ENCODE assay signal across 19 cellular contexts in genomic region chr18:54906636-54907180, GRCh38. TPM values are rescaled to one million over a fixed set of nuclear protein-coding genes. Genes with fewer than 3 reads are reported as not detected.
DNase-seq lines count a peak whose midpoint lies in the region; ATAC-seq and TF ChIP-seq lines count a peak whose summit lies in the region.
"Had no signal": no experiment of that assay in that cellular context is flagged by ENCODE, and none has a peak within 500 bp of the region (broad histone marks: within the 10 kb centered on the region; RNA-seq: fewer than 3 reads in every experiment).

No MANE protein-coding gene starts in this region.

- H3K27ac ChIP-seq in PC-3 (ENCODE audit: low read length): no peak overlapping the region
- H3K27ac ChIP-seq: Peyer's patch had no signal

- in situ Hi-C loops in astrocyte of the cerebellum (cut with HindIII; ENCODE audit: low sequenced_read_pairs): no loop called here

- H3K9me2 ChIP-seq in PC-3 (replicated peaks; ENCODE audit: low read length): no peaks in the 10 kb centered on the region

- no peaks in the 10 kb centered on the region for H3K4me1 Mint-ChIP-seq in activated T-cell treated with anti-CD3 and anti-CD28 coated beads, Interleukin-2, amount 50 U/mL, for 72 hours (ENCODE audit: low read depth)
- H3K4me1 Mint-ChIP-seq: CD8-positive, alpha-beta memory T cell had no signal

- H3K36me3 Mint-ChIP-seq in activated T-cell treated with anti-CD3 and anti-CD28 coated beads, Interleukin-2, amount 50 U/mL, for 72 hours (ENCODE audit: insufficient read depth in 2 of 2): no peaks in the 10 kb centered on the region
- H3K36me3 Mint-ChIP-seq: CD8-positive, alpha-beta memory T cell had no signal

- intact Hi-C loops in PC-3 (cut with micrococcal nuclease): no loop called here

- no peaks in the 10 kb centered on the region for H3K36me3 ChIP-seq in PC-3 (ENCODE audit: low read depth, low read length)
- H3K36me3 ChIP-seq: Peyer's patch had no signal

- H3K4me2 ChIP-seq in PC-3 (ENCODE audit: low read length): no peak overlapping the region

- no peak overlapping the region for H3K27ac Mint-ChIP-seq in activated T-cell treated with anti-CD3 and anti-CD28 coated beads, Interleukin-2, amount 50 U/mL, for 72 hours
- H3K27ac Mint-ChIP-seq: CD8-positive, alpha-beta memory T cell had no signal

- DNase-seq in AG04449 (ENCODE audit: low read depth, low spot score) (peak; percentile 36), GM03348 (ENCODE audit: low spot score) (peak; percentile 16), astrocyte of the cerebellum (ENCODE audit: low read depth) (peak; percentile 8), fibroblast of villous mesenchyme (ENCODE audit: low read depth) (peak; percentile 39), PC-3 (no peak)
- no peak for DNase-seq in activated T-cell treated with anti-CD3 and anti-CD28 coated beads, Interleukin-2, amount 50 U/mL, for 48 hours
- no peak for DNase-seq in activated T-cell treated with anti-CD3 and anti-CD28 coated beads, Interleukin-2, amount 50 U/mL, for 72 hours
- DNase-seq: 8988T; C1 segment of cervical spinal cord; CD8-positive, alpha-beta memory T cell; DMS53; H7; NCI-H1048; NCI-H1436 treated with DMSO at 0.1 percent for 48 hours; NCI-H2029 treated with DMSO at 0.1 percent for 48 hours; NCI-H2171 treated with DMSO at 0.1 percent for 48 hours; NCI-H446 treated with DMSO at 0.1 percent for 48 hours; Peyer's patch had no signal

- H3K9ac ChIP-seq in PC-3 (ENCODE audit: low read length): no peak overlapping the region

- H2AFZ ChIP-seq in PC-3 (ENCODE audit: low read length): no peak overlapping the region

- CTCF ChIA-PET in AG04449 (lab: Yijun Ruan, JAX) (no interaction called here), PC-3 (lab: Charles Lee) (no interaction called here)

- H3K27me3 ChIP-seq in PC-3 (ENCODE audit: low read length): no peaks in the 10 kb centered on the region
- H3K27me3 ChIP-seq: Peyer's patch had no signal

- H4K20me1 ChIP-seq in PC-3 (ENCODE audit: low read length): no peaks in the 10 kb centered on the region

- no peaks in the 10 kb centered on the region for H3K9me3 ChIP-seq in PC-3 (ENCODE audit: low read length)
- H3K9me3 ChIP-seq: Peyer's patch had no signal

- TF ChIP-seq CTCF in AG04449 (IDR thresholded peaks at IDR 0.05; ENCODE audit: insufficient read depth, low read length, missing control alignments) (no peak), astrocyte of the cerebellum (IDR thresholded peaks at IDR 0.05; ENCODE audit: low read depth, low read length, missing control alignments) (no peak), fibroblast of villous mesenchyme (IDR thresholded peaks at IDR 0.05; ENCODE audit: insufficient read depth, low read depth, low read length) (no peak), PC-3 (conservative IDR thresholded peaks at IDR 0.05; ENCODE audit: low read depth, low read length) (no peak)

- no peaks in the 10 kb centered on the region for H3K79me2 ChIP-seq in PC-3 (ENCODE audit: low read length)

- H3K4me3 Mint-ChIP-seq in activated T-cell treated with anti-CD3 and anti-CD28 coated beads, Interleukin-2, amount 50 U/mL, for 72 hours: no peak overlapping the region
- H3K4me3 Mint-ChIP-seq: CD8-positive, alpha-beta memory T cell had no signal

- H3K4me1 ChIP-seq in PC-3 (ENCODE audit: insufficient read depth, low read length): peaks cover 8% of the 10 kb centered on the region; the same call in 1 of the 2 replicates
- H3K4me1 ChIP-seq: Peyer's patch had no signal

- H3K27me3 Mint-ChIP-seq in activated T-cell treated with anti-CD3 and anti-CD28 coated beads, Interleukin-2, amount 50 U/mL, for 72 hours (ENCODE audit: low read depth): peaks cover 6% of the 10 kb centered on the region

- H3K4me3 ChIP-seq in AG04449 (ENCODE audit: low read depth, low read length) (no peak overlapping the region), astrocyte of the cerebellum (ENCODE audit: low read depth, low read length) (no peak overlapping the region), fibroblast of villous mesenchyme (ENCODE audit: low read depth, low read length) (no peak overlapping the region), PC-3 (ENCODE audit: low read length) (no peak overlapping the region)
- H3K4me3 ChIP-seq: Peyer's patch had no signal

- ATAC-seq in PC-3: no peak
- ATAC-seq in GM19455 (IDR thresholded peaks at IDR 0.05; ENCODE audit: unreplicated experiment): no peak
- ATAC-seq in activated T-cell treated with anti-CD3 and anti-CD28 coated beads, Interleukin-2, amount 50 U/mL, for 72 hours (replicated peaks in 1 of 2): no peak

- no TSS peak for BruUV-seq in PC-3 (replicated peaks; lab: Mats Ljungman, UMichigan)

- POLR2A ChIA-PET in AG04449 (lab: Yijun Ruan, JAX) (no interaction called here), PC-3 (lab: Charles Lee; ENCODE audit: unreplicated experiment) (no interaction called here)

- peaks cover 0 to 3% of the 10 kb centered on the region in 2 donors for H3K9me3 Mint-ChIP-seq in activated T-cell treated with anti-CD3 and anti-CD28 coated beads, Interleukin-2, amount 50 U/mL, for 72 hours

- H3F3A ChIP-seq in PC-3 (ENCODE audit: low read length, unreplicated experiment): no peaks in the 10 kb centered on the region

RNA-seq across cellular contexts. Expression of gene CCDC68, which starts 52.6 kb away (rescaled TPM):
- total RNA-seq in fibroblast of villous mesenchyme: 3.5 and 9.1 TPM in 2 replicates
- 2.6 and 3.1 TPM in 2 replicates for total RNA-seq in PC-3 (2014; rRNA removed)
- not detected for total RNA-seq in activated T-cell treated with anti-CD3 and anti-CD28 coated beads, Interleukin-2, amount 50 U/mL, for 72 hours
- total RNA-seq: CD8-positive, alpha-beta memory T cell had no signal

Comparison
In these comparisons a context has a peak if more than half of its experiments do, and no peak if none do; other contexts are left out.
1. DNase-seq: peak in AG04449 (single experiment), GM03348 (single experiment), astrocyte of the cerebellum (single experiment) and fibroblast of villous mesenchyme (single experiment); none in PC-3 (single experiment), activated T-cell treated with anti-CD3 and anti-CD28 coated beads, Interleukin-2, amount 50 U/mL, for 48 hours (0 of 2) and activated T-cell treated with anti-CD3 and anti-CD28 coated beads, Interleukin-2, amount 50 U/mL, for 72 hours (0 of 2).